Comparison of ENCODE assay signal across 5 cellular contexts in genomic region chr19:14026652-14027192, GRCh38. TPM values are rescaled to one million over a fixed set of nuclear protein-coding genes. Genes with fewer than 3 reads are reported as not detected.
"Had no signal": no experiment of that assay in that cellular context is flagged by ENCODE, and none has a peak within 500 bp of the region (broad histone marks: within the 10 kb centered on the region; RNA-seq: fewer than 3 reads in every experiment).

No MANE protein-coding gene starts in this region.

RNA-seq across cellular contexts. Expression of gene RLN3, which starts 1.2 kb away (rescaled TPM):
- total RNA-seq: GM23248, H4, H7, HT-29 had no signal
- polyA plus RNA-seq: GM23248 had no signal

RNA-seq across cellular contexts. Expression of gene PALM3, which starts 35.2 kb away (rescaled TPM):
- total RNA-seq: GM23248 had no signal
- polyA plus RNA-seq: IgD-negative memory B cell had no signal
